ENCODE assay signal across 9 cellular contexts in the genomic region with DNA sequence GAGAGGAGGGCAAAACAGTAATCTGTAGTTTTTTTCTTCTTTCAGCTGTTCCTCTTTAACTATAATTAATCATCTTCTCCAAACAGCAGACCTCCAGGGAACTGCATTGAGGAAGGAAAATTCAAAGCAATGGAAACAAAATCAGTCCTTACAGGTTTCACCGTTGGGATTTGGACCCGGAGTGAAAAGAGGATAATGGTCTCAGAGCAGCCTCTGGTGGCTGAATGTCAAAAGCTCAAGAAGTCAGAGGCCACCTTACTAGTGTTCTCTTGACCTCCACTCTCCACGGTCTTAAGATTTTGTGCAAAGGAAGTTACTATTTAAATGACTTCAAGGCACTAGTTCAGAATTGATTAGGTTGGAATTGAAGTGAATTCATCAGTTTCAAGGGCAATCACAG. TPM values are rescaled to one million over a fixed set of nuclear protein-coding genes. Genes with fewer than 3 reads are reported as not detected.
DNase-seq lines count a peak whose midpoint lies in the region; ATAC-seq and TF ChIP-seq lines count a peak whose summit lies in the region.
"Had no signal": no experiment of that assay in that cellular context is flagged by ENCODE, and none has a peak within 500 bp of the region (broad histone marks: within the 10 kb centered on the region; RNA-seq: fewer than 3 reads in every experiment).

No MANE protein-coding gene starts in this region.

- peaks cover 7% of the 10 kb centered on the region for H3K4me1 ChIP-seq in A673 (ENCODE audit: insufficient read depth, low read length, poor library complexity, severe bottlenecking)
- no peaks in the 10 kb centered on the region for H3K4me1 ChIP-seq in transverse colon

- peak; percentile 45 for TF ChIP-seq CTCF in A673 (conservative IDR thresholded peaks at IDR 0.05; ENCODE audit: low read depth, low read length)
- peak; percentile 79 for TF ChIP-seq CTCF in HFFc6 (IDR thresholded peaks at IDR 0.05)
- TF ChIP-seq CTCF in WI38 (IDR thresholded peaks at IDR 0.05; ENCODE audit: low read depth, low read length) = peak; percentile 64
- TF ChIP-seq CTCF in transverse colon (IDR thresholded peaks at IDR 0.05) = peak; percentile 39 to 50 (median 47)

- no peaks in the 10 kb centered on the region for H3K9me3 ChIP-seq in A673 (ENCODE audit: low read depth, low read length, poor library complexity, severe bottlenecking)
- H3K9me3 ChIP-seq in transverse colon = no peaks in the 10 kb centered on the region

- POLR2A ChIA-PET in A673 (lab: Charles Lee; ENCODE audit: low non-redundant PET) = no interaction called here

- CTCF ChIA-PET in A673 (lab: Charles Lee) = interaction anchor here (1.0 kb wide), 1 partner anchor 446 kb away, joined by 8 read pairs; no protein-coding TSS in a partner anchor

- peak overlapping the region; percentile 77 for H3K4me3 Mint-ChIP-seq in HFFc6
- H3K4me3 Mint-ChIP-seq: activated naive CD4-positive, alpha-beta T cell treated with anti-CD3 and anti-CD28 coated beads, Interleukin-2, amount 50 U/mL, for 24 hours had no signal

- peaks cover 45% of the 10 kb centered on the region for H3K4me1 Mint-ChIP-seq in HFFc6 (ENCODE audit: low read depth)
- H3K4me1 Mint-ChIP-seq: activated naive CD4-positive, alpha-beta T cell treated with anti-CD3 and anti-CD28 coated beads, Interleukin-2, amount 50 U/mL, for 24 hours had no signal

- in situ Hi-C loops in transverse colon (cut with MboI; ENCODE audit: low pct_ligation_motif_present in 1 of 4, low pct_unique_long_range_greater_than_20kb in 1 of 4, low sequenced_read_pairs in 3 of 4) = no loop called here

- 0 to 14% methylated on average over 1 to 3 of the region's 3 CpGs for WGBS in transverse colon (ENCODE audit: low coverage in 1 of 2), 2 donors

- H3K27me3 Mint-ChIP-seq in HFFc6 (ENCODE audit: insufficient read depth) = no peaks in the 10 kb centered on the region; the same call in 1 of the 2 replicates
- H3K27me3 Mint-ChIP-seq: activated naive CD4-positive, alpha-beta T cell treated with anti-CD3 and anti-CD28 coated beads, Interleukin-2, amount 50 U/mL, for 24 hours had no signal

- H3K27ac ChIP-seq in A673 (ENCODE audit: low read depth, low read length, poor library complexity, severe bottlenecking) (no peak overlapping the region), transverse colon (peak overlapping the region in 3 of 4 donors; percentile 12 to 58 (median 47))

- no peak for TF ChIP-seq EP300 in transverse colon (IDR thresholded peaks at IDR 0.05; ENCODE audit: low read depth)

- H3K4me3 ChIP-seq in A673 (ENCODE audit: low read depth, low read length, poor library complexity, severe bottlenecking) (no peak overlapping the region), WI38 (ENCODE audit: low read depth, low read length) (no peak overlapping the region), transverse colon (no peak overlapping the region)

- no peak for TF ChIP-seq POLR2A in transverse colon (IDR thresholded peaks at IDR 0.05)

- no peaks in the 10 kb centered on the region for H3K27me3 ChIP-seq in A673 (replicated peaks; ENCODE audit: insufficient read depth, low read depth, low read length, poor library complexity)
- H3K27me3 ChIP-seq in transverse colon = no peaks in the 10 kb centered on the region

- intact Hi-C loops in A673 (cut with micrococcal nuclease; ENCODE audit: unreplicated experiment) = no loop called here
- intact Hi-C loops in transverse colon (cut with DNase I; ENCODE audit: low total_unique reads) = no loop called here

- H3K36me3 ChIP-seq in A673 (ENCODE audit: insufficient read depth, low read length, poor library complexity, severe bottlenecking) (no peaks in the 10 kb centered on the region), transverse colon (no peaks in the 10 kb centered on the region)

- ATAC-seq in HG02759 (IDR thresholded peaks at IDR 0.05; ENCODE audit: unreplicated experiment) (no peak), GM18868 (IDR thresholded peaks at IDR 0.05; ENCODE audit: unreplicated experiment) (no peak)

- peak; percentile 46 for DNase-seq in A673 (ENCODE audit: low spot score)
- peak; percentile 33 for DNase-seq in HFFc6
- peak; percentile 58 for DNase-seq in iPS-NIHi11 (ENCODE audit: low spot score)
- DNase-seq in transverse colon = peak; percentile 28
- DNase-seq in NCI-H1436 treated with DMSO at 0.1 percent for 48 hours (lab: John Stamatoyannopoulos, UW) = no peak

- H3K36me3 Mint-ChIP-seq in HFFc6 (ENCODE audit: low read depth) = no peaks in the 10 kb centered on the region
- H3K36me3 Mint-ChIP-seq: activated naive CD4-positive, alpha-beta T cell treated with anti-CD3 and anti-CD28 coated beads, Interleukin-2, amount 50 U/mL, for 24 hours had no signal

- no TSS peak for BruUV-seq in A673 (replicated peaks; lab: Mats Ljungman, UMichigan)

- H3K9me3 Mint-ChIP-seq in HFFc6 = no peaks in the 10 kb centered on the region; the same call in 1 of the 2 replicates
- H3K9me3 Mint-ChIP-seq: activated naive CD4-positive, alpha-beta T cell treated with anti-CD3 and anti-CD28 coated beads, Interleukin-2, amount 50 U/mL, for 24 hours had no signal

- peak overlapping the region; percentile 70 for H3K27ac Mint-ChIP-seq in HFFc6
- H3K27ac Mint-ChIP-seq: activated naive CD4-positive, alpha-beta T cell treated with anti-CD3 and anti-CD28 coated beads, Interleukin-2, amount 50 U/mL, for 24 hours had no signal

RNA-seq across cellular contexts. Expression of a gene that starts 16.0 kb away (rescaled TPM):
- 5.6 and 7.0 TPM in 2 replicates for total RNA-seq in A673 (2021)
- 10 to 100 TPM; 17.9 to 21.8 (median 18.6) TPM for total RNA-seq in HFFc6 (2021; fragmentation: NEBNext Ultra II Directional; extraction: Animal tissue kit (Norgen Biotek cat#: 25700))
- 10 to 100 TPM; 27.0 to 85.2 (median 37.7) TPM for total RNA-seq in transverse colon
